Comparison of ENCODE assay signal across 24 cellular contexts in genomic region chr19:5189318-5189607, GRCh38.
DNase-seq lines count a peak whose midpoint lies in the region; ATAC-seq, FAIRE-seq and TF ChIP-seq lines count a peak whose summit lies in the region.
"Had no signal": no experiment of that assay in that cellular context is flagged by ENCODE, and none has a peak within 500 bp of the region (broad histone marks: within the 10 kb centered on the region; RNA-seq: fewer than 3 reads in every experiment).

No MANE protein-coding gene starts in this region.

- H3K4me3 ChIP-seq in neural progenitor cell, result no peak overlapping the region
- H3K4me3 ChIP-seq in ascending aorta, result no peak overlapping the region
- H3K4me3 ChIP-seq in SJCRH30, result no peak overlapping the region
- H3K4me3 ChIP-seq: BLaER1 treated with 17β-estradiol and CSF1 and Interleukin-3, amounts not matched to agents 10 nM and 100 nM; MG63 had no signal

- TF ChIP-seq CTCF in D721Med (IDR thresholded peaks at IDR 0.05; ENCODE audit: insufficient read depth, missing control alignments) (no peak), brain (conservative IDR thresholded peaks at IDR 0.05) (no peak), neural progenitor cell (IDR thresholded peaks at IDR 0.05) (no peak), ascending aorta (IDR thresholded peaks at IDR 0.05) (no peak)

- H3K4me1 ChIP-seq in neural progenitor cell (peaks cover 18% of the 10 kb centered on the region), ascending aorta (no peaks in the 10 kb centered on the region), SJCRH30 (peaks cover 11% of the 10 kb centered on the region; the same call in 1 of the 2 replicates)

- H3K27me3 Mint-ChIP-seq in brain (no peaks in the 10 kb centered on the region), neural progenitor cell (ENCODE audit: insufficient read depth, low read depth) (peaks cover 8% of the 10 kb centered on the region)

- no peaks in the 10 kb centered on the region for H3K9me3 ChIP-seq in neural progenitor cell (ENCODE audit: low read depth)
- no peaks in the 10 kb centered on the region for H3K9me3 ChIP-seq in ascending aorta
- H3K9me3 ChIP-seq in SJCRH30 (replicated peaks), result no peaks in the 10 kb centered on the region
- H3K9me3 ChIP-seq: MG63 had no signal

- peaks cover 32% of the 10 kb centered on the region for H3K36me3 Mint-ChIP-seq in brain
- H3K36me3 Mint-ChIP-seq in neural progenitor cell, result peaks cover 3% of the 10 kb centered on the region
- H3K36me3 Mint-ChIP-seq: CD8-positive, alpha-beta memory T cell; IgD-negative memory B cell had no signal

- H3K4me1 Mint-ChIP-seq in brain, result peaks cover 29% of the 10 kb centered on the region
- H3K4me1 Mint-ChIP-seq in neural progenitor cell, result peaks cover 40% of the 10 kb centered on the region
- H3K4me1 Mint-ChIP-seq: CD8-positive, alpha-beta memory T cell had no signal

- H3K27me3 ChIP-seq in neural progenitor cell, result no peaks in the 10 kb centered on the region
- no peaks in the 10 kb centered on the region for H3K27me3 ChIP-seq in ascending aorta
- H3K27me3 ChIP-seq in SJCRH30, result no peaks in the 10 kb centered on the region
- H3K27me3 ChIP-seq: BLaER1 treated with 17β-estradiol and CSF1 and Interleukin-3, amounts not matched to agents 10 nM and 100 nM; MG63 had no signal

- peak; percentile 59 for DNase-seq in D721Med (ENCODE audit: insufficient read length, low spot score)
- peak; percentile 69 for DNase-seq in SK-N-DZ (ENCODE audit: low spot score)
- no peak for DNase-seq in neural progenitor cell (ENCODE audit: low spot score)
- DNase-seq in ascending aorta (ENCODE audit: low spot score in 2 of 2), result no peak
- no peak for DNase-seq in SJCRH30
- DNase-seq: CD8-positive, alpha-beta memory T cell; Kasumi-1; MG63; NCI-H1048; NCI-H146; NCI-H2029 treated with DMSO at 0.1 percent for 48 hours; NCI-H2171; NCI-H526 treated with DMSO at 0.1 percent for 48 hours; Right ventricle myocardium superior had no signal

- H3K9ac ChIP-seq in neural progenitor cell, result no peak overlapping the region
- H3K9ac ChIP-seq: BLaER1 treated with 17β-estradiol and CSF1 and Interleukin-3, amounts not matched to agents 10 nM and 100 nM had no signal

- no peak for FAIRE-seq in D721Med (lab: Jason Lieb, UNC)
- FAIRE-seq: A204.1, G401.6, H54, HTR-8/SVneo, RCC 7860 had no signal

- H3K4me3 Mint-ChIP-seq in brain (no peak overlapping the region), neural progenitor cell (no peak overlapping the region)
- H3K4me3 Mint-ChIP-seq: CD8-positive, alpha-beta memory T cell; IgD-negative memory B cell had no signal

- no peaks in the 10 kb centered on the region for H3K79me2 ChIP-seq in neural progenitor cell (ENCODE audit: low read depth)

- intact Hi-C loops in ascending aorta (cut with DNase I), result no loop called here

- H3K27ac Mint-ChIP-seq in brain (peak overlapping the region; percentile 17 to 71 (median 70)), neural progenitor cell (peak overlapping the region; percentile 97)
- H3K27ac Mint-ChIP-seq: IgD-negative memory B cell had no signal

- ATAC-seq in HG03039 (IDR thresholded peaks at IDR 0.05; ENCODE audit: unreplicated experiment) (no peak), HG02885 (IDR thresholded peaks at IDR 0.05; ENCODE audit: poor library complexity, unreplicated experiment) (no peak)

- no peak overlapping the region for H3K4me2 ChIP-seq in neural progenitor cell
- H3K4me2 ChIP-seq: BLaER1 treated with 17β-estradiol and CSF1 and Interleukin-3, amounts not matched to agents 10 nM and 100 nM had no signal

- peaks cover 36% of the 10 kb centered on the region for H3F3A ChIP-seq in neural progenitor cell (ENCODE audit: low read depth)

- H4K20me1 ChIP-seq in neural progenitor cell (ENCODE audit: low read depth), result no peaks in the 10 kb centered on the region
- H4K20me1 ChIP-seq: BLaER1 treated with 17β-estradiol and CSF1 and Interleukin-3, amounts not matched to agents 10 nM and 100 nM had no signal

- H3K27ac ChIP-seq in neural progenitor cell, result peak overlapping the region; percentile 58
- H3K27ac ChIP-seq in ascending aorta, result no peak overlapping the region
- H3K27ac ChIP-seq in SJCRH30, result no peak overlapping the region
- H3K27ac ChIP-seq: BLaER1 treated with 17β-estradiol and CSF1 and Interleukin-3, amounts not matched to agents 10 nM and 100 nM had no signal

- no peaks in the 10 kb centered on the region for H3K36me3 ChIP-seq in neural progenitor cell
- H3K36me3 ChIP-seq in ascending aorta, result no peaks in the 10 kb centered on the region
- H3K36me3 ChIP-seq in SJCRH30, result no peaks in the 10 kb centered on the region
- H3K36me3 ChIP-seq: BLaER1 treated with 17β-estradiol and CSF1 and Interleukin-3, amounts not matched to agents 10 nM and 100 nM; MG63 had no signal

- H2AFZ ChIP-seq in neural progenitor cell (replicated peaks), result no peak overlapping the region

- peaks cover 0 to 11% (median 0%) of the 10 kb centered on the region in 5 experiments for H3K9me3 Mint-ChIP-seq in brain
- H3K9me3 Mint-ChIP-seq in neural progenitor cell, result no peaks in the 10 kb centered on the region

Comparison
In these comparisons a context has a peak if more than half of its experiments do, and no peak if none do; other contexts are left out.
1. DNase-seq: peak in D721Med (single experiment) and SK-N-DZ (single experiment); none in neural progenitor cell (single experiment), ascending aorta (0 of 2) and SJCRH30 (0 of 2).